Comparison of ENCODE assay signal across 10 cellular contexts in the genomic region with DNA sequence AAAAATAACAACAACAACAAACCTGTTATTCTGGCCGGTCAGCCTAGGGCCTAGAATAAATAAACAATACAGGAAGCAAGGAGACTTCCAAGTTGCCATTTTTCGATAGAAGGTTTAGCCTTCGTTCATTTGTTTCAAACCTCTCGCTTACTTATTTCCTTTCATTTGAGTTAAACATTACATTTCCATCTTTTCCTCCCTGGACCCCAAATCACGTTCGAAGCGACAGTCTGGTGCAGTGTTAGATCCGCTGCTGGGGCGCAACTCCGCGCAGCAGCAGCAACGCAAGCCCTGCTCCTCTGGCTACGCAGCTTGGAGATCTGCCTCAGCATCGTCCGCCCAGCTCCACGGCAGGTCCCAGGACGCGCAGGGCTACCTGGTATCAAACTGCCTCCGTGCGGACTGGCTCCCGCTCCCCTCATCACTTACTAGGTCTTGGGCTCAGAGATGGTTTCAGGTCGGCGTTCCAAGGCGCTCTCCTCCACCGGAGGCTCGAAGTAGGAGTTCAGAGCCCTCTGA. TPM values are rescaled to one million over a fixed set of nuclear protein-coding genes. Genes with fewer than 3 reads are reported as not detected.
DNase-seq lines count a peak whose midpoint lies in the region; ATAC-seq, FAIRE-seq and TF ChIP-seq lines count a peak whose summit lies in the region.
"Had no signal": no experiment of that assay in that cellular context is flagged by ENCODE, and none has a peak within 500 bp of the region (broad histone marks: within the 10 kb centered on the region; RNA-seq: fewer than 3 reads in every experiment).

No MANE protein-coding gene starts in this region.

- POLR2A ChIA-PET in HEK293 (lab: Yijun Ruan, JAX) = interaction anchor here (0.5 to 2.6 kb wide), 10 partner anchors 17 to 171 kb away, joined by 3 to 28 read pairs (median 6); partner anchors contain the start of genes ALDH5A1, C6orf62, GMNN and KIAA0319

- H3K27me3 ChIP-seq in cardiac muscle cell (no peaks in the 10 kb centered on the region), pancreas (no peaks in the 10 kb centered on the region)

- DNase-seq in DMS 273 (lab: John Stamatoyannopoulos, UW; ENCODE audit: unreplicated experiment) (peak; percentile 72), DMS 273 treated with DMSO at 0.1 percent for 48 hours (lab: John Stamatoyannopoulos, UW) (no peak), NCI-H1105 treated with DMSO at 0.1 percent for 48 hours (lab: John Stamatoyannopoulos, UW) (peak; percentile 71), cardiac muscle cell (ENCODE audit: low read depth in 1 of 2, low spot score in 1 of 2) (peak; percentile 45 to 57), pancreas (peak; percentile 17 to 81 (median 46)), MV-4-11 (lab: John Stamatoyannopoulos, UW) (no peak)
- DNase-seq in activated naive CD4-positive, alpha-beta T cell treated with anti-CD3 and anti-CD28 coated beads, Interleukin-2, amount 10 ng/mL, durations not matched to agents 7 days and 5 days = peak; percentile 67

- no peak for FAIRE-seq in pancreas (lab: Jason Lieb, UNC)
- FAIRE-seq: A204.1 had no signal

- intact Hi-C loops in pancreas (cut with DNase I) = no loop called here

- peaks cover 11% of the 10 kb centered on the region for H3K9me3 Mint-ChIP-seq in activated naive CD4-positive, alpha-beta T cell treated with anti-CD3 and anti-CD28 coated beads, Interleukin-2, amount 10 ng/mL, durations not matched to agents 7 days and 5 days

- H3K4me1 Mint-ChIP-seq in activated naive CD4-positive, alpha-beta T cell treated with anti-CD3 and anti-CD28 coated beads, Interleukin-2, amount 10 ng/mL, durations not matched to agents 7 days and 5 days = peaks cover 50% of the 10 kb centered on the region

- H3K27ac ChIP-seq in HEK293 (ENCODE audit: extremely low read depth, low read depth, low read length) = peak overlapping the region; percentile 71
- H3K27ac ChIP-seq in cardiac muscle cell = peak overlapping the region; percentile 94
- H3K27ac ChIP-seq in pancreas = peak overlapping the region; percentile 88 to 97 (median 93)

- peaks cover 3% of the 10 kb centered on the region for H3K27me3 Mint-ChIP-seq in activated naive CD4-positive, alpha-beta T cell treated with anti-CD3 and anti-CD28 coated beads, Interleukin-2, amount 10 ng/mL, durations not matched to agents 7 days and 5 days

- H3K4me1 ChIP-seq in HEK293 (ENCODE audit: control insufficient read depth, insufficient read depth, low read length) = no peaks in the 10 kb centered on the region; the same call in 1 of the 2 replicates
- H3K4me1 ChIP-seq in cardiac muscle cell (ENCODE audit: low read depth) = no peaks in the 10 kb centered on the region
- H3K4me1 ChIP-seq in pancreas = peaks cover 0 to 24% (median 12%) of the 10 kb centered on the region in 3 donors

- peaks cover 64% of the 10 kb centered on the region for H3K36me3 Mint-ChIP-seq in activated naive CD4-positive, alpha-beta T cell treated with anti-CD3 and anti-CD28 coated beads, Interleukin-2, amount 10 ng/mL, durations not matched to agents 7 days and 5 days

- peak; percentile 23 to 60 (median 52) for ATAC-seq in pancreas

- WGBS in pancreas, 2 donors = 0% methylated on average over 26 of the region's 26 CpGs

- CTCF ChIA-PET in HEK293 (lab: Yijun Ruan, JAX) = interaction anchor here (0.6 to 2.9 kb wide), 8 partner anchors 18 to 235 kb away, joined by 3 to 31 read pairs (median 4); no protein-coding TSS in a partner anchor
- CTCF ChIA-PET in activated naive CD4-positive, alpha-beta T cell treated with anti-CD3 and anti-CD28 coated beads, Interleukin-2, amount 10 ng/mL, durations not matched to agents 7 days and 5 days (lab: Charles Lee) = interaction anchor here (0.9 to 2.0 kb wide), 7 partner anchors 17 to 143 kb away, joined by 3 to 5 read pairs (median 4); no protein-coding TSS in a partner anchor

- no peaks in the 10 kb centered on the region for H3K9me3 ChIP-seq in HEK293 (ENCODE audit: control insufficient read depth, insufficient read depth, low read depth, low read length)
- no peaks in the 10 kb centered on the region for H3K9me3 ChIP-seq in cardiac muscle cell (ENCODE audit: low read depth)
- no peaks in the 10 kb centered on the region for H3K9me3 ChIP-seq in pancreas

- H3K4me3 Mint-ChIP-seq in activated naive CD4-positive, alpha-beta T cell treated with anti-CD3 and anti-CD28 coated beads, Interleukin-2, amount 10 ng/mL, durations not matched to agents 7 days and 5 days = peak overlapping the region; percentile 88

- H3K27ac Mint-ChIP-seq in activated naive CD4-positive, alpha-beta T cell treated with anti-CD3 and anti-CD28 coated beads, Interleukin-2, amount 10 ng/mL, durations not matched to agents 7 days and 5 days = peak overlapping the region; percentile 90

- H3K36me3 ChIP-seq in HEK293 (ENCODE audit: control insufficient read depth in 2 of 2, insufficient read depth in 1 of 2, low read length in 2 of 2) (peaks cover 9 to 33% of the 10 kb centered on the region in 2 experiments; a peak in 2 of 3 replicates), cardiac muscle cell (peaks cover 8% of the 10 kb centered on the region), pancreas (peaks cover 0 to 4% (median 3%) of the 10 kb centered on the region in 3 donors)

- H3K4me3 ChIP-seq in HEK293 (ENCODE audit: low read depth, low read length) (peak overlapping the region; percentile 93), cardiac muscle cell (peak overlapping the region; percentile 79), pancreas (peak overlapping the region; percentile 60 to 93 (median 66))

- no peak for TF ChIP-seq CTCF in HEK293 (tag by site-specific recombination; IDR thresholded peaks at IDR 0.05)
- TF ChIP-seq CTCF in cardiac muscle cell (IDR thresholded peaks at IDR 0.05; ENCODE audit: low read depth, low read length) = no peak
- TF ChIP-seq CTCF in pancreas (IDR thresholded peaks at IDR 0.05) = no peak

TF ChIP-seq in HEK293, 187 proteins besides CTCF, POLR2A, EP300 and RAD21:
- TF ChIP-seq ZNF184 (tag by site-specific recombination; IDR thresholded peaks at IDR 0.05) (no peak), ZNF335 (tag by site-specific recombination; conservative IDR thresholded peaks at IDR 0.05) (peak; percentile 74)
- TF ChIP-seq, protein P1, sequence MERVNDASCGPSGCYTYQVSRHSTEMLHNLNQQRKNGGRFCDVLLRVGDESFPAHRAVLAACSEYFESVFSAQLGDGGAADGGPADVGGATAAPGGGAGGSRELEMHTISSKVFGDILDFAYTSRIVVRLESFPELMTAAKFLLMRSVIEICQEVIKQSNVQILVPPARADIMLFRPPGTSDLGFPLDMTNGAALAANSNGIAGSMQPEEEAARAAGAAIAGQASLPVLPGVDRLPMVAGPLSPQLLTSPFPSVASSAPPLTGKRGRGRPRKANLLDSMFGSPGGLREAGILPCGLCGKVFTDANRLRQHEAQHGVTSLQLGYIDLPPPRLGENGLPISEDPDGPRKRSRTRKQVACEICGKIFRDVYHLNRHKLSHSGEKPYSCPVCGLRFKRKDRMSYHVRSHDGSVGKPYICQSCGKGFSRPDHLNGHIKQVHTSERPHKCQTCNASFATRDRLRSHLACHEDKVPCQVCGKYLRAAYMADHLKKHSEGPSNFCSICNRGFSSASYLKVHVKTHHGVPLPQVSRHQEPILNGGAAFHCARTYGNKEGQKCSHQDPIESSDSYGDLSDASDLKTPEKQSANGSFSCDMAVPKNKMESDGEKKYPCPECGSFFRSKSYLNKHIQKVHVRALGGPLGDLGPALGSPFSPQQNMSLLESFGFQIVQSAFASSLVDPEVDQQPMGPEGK (tag by site-specific recombination; IDR thresholded peaks at IDR 0.05) = no peak
- TF ChIP-seq, protein P2, sequence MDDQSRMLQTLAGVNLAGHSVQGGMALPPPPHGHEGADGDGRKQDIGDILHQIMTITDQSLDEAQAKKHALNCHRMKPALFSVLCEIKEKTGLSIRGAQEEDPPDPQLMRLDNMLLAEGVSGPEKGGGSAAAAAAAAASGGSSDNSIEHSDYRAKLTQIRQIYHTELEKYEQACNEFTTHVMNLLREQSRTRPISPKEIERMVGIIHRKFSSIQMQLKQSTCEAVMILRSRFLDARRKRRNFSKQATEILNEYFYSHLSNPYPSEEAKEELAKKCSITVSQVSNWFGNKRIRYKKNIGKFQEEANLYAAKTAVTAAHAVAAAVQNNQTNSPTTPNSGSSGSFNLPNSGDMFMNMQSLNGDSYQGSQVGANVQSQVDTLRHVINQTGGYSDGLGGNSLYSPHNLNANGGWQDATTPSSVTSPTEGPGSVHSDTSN (CRISPR knock-in tag; IDR thresholded peaks at IDR 0.05) = peak; percentile 87; the same call in 1 of the 2 replicates
TF ChIP-seq in HEK293: peak in this region for 2.

RNA-seq across cellular contexts. Expression of gene TDP2, which starts 0.5 kb away (rescaled TPM):
- total RNA-seq in cardiac muscle cell (36.6 and 46.6 TPM in 2 replicates), pancreas (10 to 100 TPM; 14.7 to 26.9 (median 18.3) TPM)
- polyA plus RNA-seq in cardiac muscle cell (59.0 and 68.7 TPM in 2 replicates), pancreas (10 to 100 TPM; 21.6 to 41.9 TPM)

RNA-seq across cellular contexts. Expression of gene ACOT13, which starts 0.7 kb away (rescaled TPM):
- 29.0 and 30.7 TPM in 2 replicates for total RNA-seq in cardiac muscle cell
- 127 and 173 TPM in 2 replicates for polyA plus RNA-seq in cardiac muscle cell
- total RNA-seq in pancreas = 10 to 100 TPM in 3 of 6 donors, 1 to 10 TPM in 3; 7.1 to 11.6 (median 9.3) TPM
- polyA plus RNA-seq in pancreas = 10 to 100 TPM; 10.2 to 17.7 TPM

RNA-seq across cellular contexts. Expression of gene KIAA0319, which starts 20.2 kb away (rescaled TPM):
- total RNA-seq in cardiac muscle cell (5.2 and 6.2 TPM in 2 replicates), pancreas (1 to 10 TPM in 3 of 6 donors, under 1 TPM in 3; 0.51 to 1.2 (median 0.95) TPM)
- polyA plus RNA-seq in cardiac muscle cell (6.0 and 6.6 TPM in 2 replicates), pancreas (1 to 10 TPM; 1.5 to 4.6 TPM)
- total RNA-seq: renal cortical epithelial cell had no signal

RNA-seq across cellular contexts. Expression of gene C6orf62, which starts 52.8 kb away (rescaled TPM):
- total RNA-seq in cardiac muscle cell = 52.7 and 59.7 TPM in 2 replicates
- polyA plus RNA-seq in cardiac muscle cell = 52.8 and 59.6 TPM in 2 replicates
- 10 to 100 TPM; 33.7 to 85.6 (median 53.2) TPM for total RNA-seq in pancreas
- 10 to 100 TPM; 45.7 to 52.4 TPM for polyA plus RNA-seq in pancreas

Comparison
In these comparisons a context has a peak if more than half of its experiments do, and no peak if none do; other contexts are left out.
1. DNase-seq: peak in DMS 273 (single experiment), NCI-H1105 treated with DMSO at 0.1 percent for 48 hours (single experiment), activated naive CD4-positive, alpha-beta T cell treated with anti-CD3 and anti-CD28 coated beads, Interleukin-2, amount 10 ng/mL, durations not matched to agents 7 days and 5 days (single experiment), cardiac muscle cell (2 of 2) and pancreas (6 of 6); none in DMS 273 treated with DMSO at 0.1 percent for 48 hours (single experiment) and MV-4-11 (single experiment).
2. Peak in every context shown above with its lines, with median percentiles within 50 percentile points of each other: H3K27ac ChIP-seq and H3K4me3 ChIP-seq.